ENCODE assay signal across 13 cellular contexts in the genomic region with DNA sequence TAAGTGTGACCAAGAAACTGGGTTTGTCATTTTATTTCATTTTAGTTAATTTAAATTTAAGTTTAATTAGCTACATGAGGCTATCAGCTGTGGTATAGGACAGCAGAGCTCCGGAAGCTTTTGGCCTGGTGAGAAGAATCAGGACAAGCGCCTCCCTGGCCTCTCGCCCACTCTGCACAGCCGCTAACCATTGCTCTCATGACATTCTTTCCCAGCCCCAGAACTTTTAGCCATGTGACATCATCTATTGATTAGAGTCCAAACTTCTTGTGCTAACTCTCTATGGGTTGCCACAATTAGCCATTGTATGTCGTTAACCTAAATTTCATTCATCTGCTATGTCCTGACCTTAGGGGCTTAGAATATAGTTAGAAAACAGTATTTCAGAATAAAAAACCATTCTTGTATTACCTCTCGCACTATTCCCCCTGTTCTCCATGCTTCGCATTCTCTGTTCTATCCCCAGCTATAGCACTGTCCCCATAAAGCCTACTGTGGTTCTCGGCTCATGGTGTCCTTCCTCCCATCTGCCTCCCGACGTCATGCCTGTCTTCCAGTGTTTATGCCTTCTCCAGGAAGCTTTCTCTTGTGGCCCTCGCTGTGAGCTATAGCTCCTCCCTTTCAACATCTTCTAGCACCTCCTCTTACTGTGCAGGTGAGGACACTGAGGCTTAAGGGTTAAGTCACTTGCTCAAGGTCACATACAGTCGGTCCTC. TPM values are rescaled to one million over a fixed set of nuclear protein-coding genes. Genes with fewer than 3 reads are reported as not detected.
A peak's percentile ranks its signal among the peaks of the same experiment; 100 is the strongest.
DNase-seq lines count a peak whose midpoint lies in the region; ATAC-seq and TF ChIP-seq lines count a peak whose summit lies in the region.
"Had no signal": no experiment of that assay in that cellular context is flagged by ENCODE, and none has a peak within 500 bp of the region (broad histone marks: within the 10 kb centered on the region; RNA-seq: fewer than 3 reads in every experiment).

No MANE protein-coding gene starts in this region.

- peaks cover 3 to 13% of the 10 kb centered on the region in 2 donors for H3K36me3 ChIP-seq in lung (ENCODE audit: control insufficient read depth in 2 of 2, insufficient read depth in 2 of 2, low read length in 2 of 2)

- H3K27me3 Mint-ChIP-seq in activated T-cell treated with anti-CD3 and anti-CD28 coated beads, Interleukin-2, amount 50 U/mL, for 4 hours (ENCODE audit: low read depth), result no peaks in the 10 kb centered on the region

- no peak overlapping the region for H3K4me3 Mint-ChIP-seq in activated T-cell treated with anti-CD3 and anti-CD28 coated beads, Interleukin-2, amount 50 U/mL, for 4 hours

- DNase-seq in M059J (ENCODE audit: low read depth) (peak; percentile 84), dedifferentiated amniotic fluid mesenchymal stem cell (ENCODE audit: extremely low spot score) (peak; percentile 68), lung (ENCODE audit: low spot score) (no peak), kidney glomerular epithelial cell (lab: John Stamatoyannopoulos, UW) (no peak), NCI-H345 treated with DMSO at 0.1 percent for 48 hours (lab: John Stamatoyannopoulos, UW; ENCODE audit: unreplicated experiment) (no peak)
- DNase-seq in activated T-cell treated with anti-CD3 and anti-CD28 coated beads, Interleukin-2, amount 50 U/mL, for 4 hours, result no peak
- DNase-seq: activated naive CD4-positive, alpha-beta T cell treated with Interleukin-2 at 50 U/mL for 16 hours; KBM-7; SHP77 had no signal

- peak overlapping the region; percentile 84 to 96 for H3K27ac ChIP-seq in lung (ENCODE audit: low read depth in 1 of 2, low read length in 1 of 2)
- H3K27ac ChIP-seq in temporal lobe (ENCODE audit: low read depth, low read length), result peak overlapping the region; percentile 54

- H3K36me3 Mint-ChIP-seq in activated T-cell treated with anti-CD3 and anti-CD28 coated beads, Interleukin-2, amount 50 U/mL, for 4 hours (ENCODE audit: insufficient read depth), result peaks cover 28% of the 10 kb centered on the region

- no peak overlapping the region for H3K4me3 ChIP-seq in lung

- peaks cover 35% of the 10 kb centered on the region for H3K4me1 Mint-ChIP-seq in activated T-cell treated with anti-CD3 and anti-CD28 coated beads, Interleukin-2, amount 50 U/mL, for 4 hours (ENCODE audit: low read depth)

- H3K27me3 ChIP-seq in lung (ENCODE audit: control insufficient read depth, insufficient read depth), result no peaks in the 10 kb centered on the region

- no peak for TF ChIP-seq CTCF in lung (IDR thresholded peaks at IDR 0.05; ENCODE audit: control extremely low read depth, extremely low read depth)

- no peaks in the 10 kb centered on the region for H3K9me3 ChIP-seq in lung (ENCODE audit: control insufficient read depth in 2 of 2, insufficient read depth in 1 of 2, low read length in 1 of 2)

- ATAC-seq in lung (ENCODE audit: insufficient read depth, low FRiP score), result no peak
- ATAC-seq in activated T-cell treated with anti-CD3 and anti-CD28 coated beads, Interleukin-2, amount 50 U/mL, for 4 hours, result no peak
- no peak for ATAC-seq in GM21381 (IDR thresholded peaks at IDR 0.05; ENCODE audit: unreplicated experiment)

- 59 to 80% methylated on average over 12 of the region's 12 CpGs for WGBS in lung, 2 donors

- H3K4me1 ChIP-seq in lung (ENCODE audit: control insufficient read depth in 2 of 2, insufficient read depth in 2 of 2, low read length in 2 of 2), result peaks cover 44% of the 10 kb centered on the region in 2 donors

- H3K9me3 Mint-ChIP-seq in activated T-cell treated with anti-CD3 and anti-CD28 coated beads, Interleukin-2, amount 50 U/mL, for 4 hours, result no peaks in the 10 kb centered on the region

RNA-seq across cellular contexts. Expression of a gene that starts 23.5 kb away (rescaled TPM):
- total RNA-seq in M059J (2014; rRNA removed; shearing (Covaris generic)), result 10.5 and 20.1 TPM in 2 replicates
- total RNA-seq in lung, result 10 to 100 TPM; 29.0 to 39.5 TPM
- polyA plus RNA-seq in lung, result 10 to 100 TPM in 1 of 2 donors, 1 to 10 TPM in 1; 7.2 to 13.4 TPM
- 6.6 TPM for total RNA-seq in temporal lobe
- 10 to 100 TPM; 17.0 to 20.7 (median 18.2) TPM for total RNA-seq in activated T-cell treated with anti-CD3 and anti-CD28 coated beads, Interleukin-2, amount 50 U/mL, for 4 hours

RNA-seq across cellular contexts. Expression of a gene that starts 46.0 kb away (rescaled TPM):
- not detected in 2 replicates for total RNA-seq in M059J (2014; rRNA removed; shearing (Covaris generic))
- total RNA-seq in lung (not detected), temporal lobe (not detected)
- under 1 TPM in 1 of 2 donors, not detected in 1; 0.08 TPM for polyA plus RNA-seq in lung
- total RNA-seq in activated T-cell treated with anti-CD3 and anti-CD28 coated beads, Interleukin-2, amount 50 U/mL, for 4 hours, result not detected
- total RNA-seq: H4, kidney epithelial cell had no signal

Comparison
In these comparisons a context has a peak if more than half of its experiments do, and no peak if none do; other contexts are left out.
1. DNase-seq: peak in M059J (single experiment) and dedifferentiated amniotic fluid mesenchymal stem cell (single experiment); none in lung (single experiment), kidney glomerular epithelial cell (single experiment), activated T-cell treated with anti-CD3 and anti-CD28 coated beads, Interleukin-2, amount 50 U/mL, for 4 hours (single experiment) and NCI-H345 treated with DMSO at 0.1 percent for 48 hours (single experiment).